10 cellular contexts compared by ENCODE assay signal in the genomic region with DNA sequence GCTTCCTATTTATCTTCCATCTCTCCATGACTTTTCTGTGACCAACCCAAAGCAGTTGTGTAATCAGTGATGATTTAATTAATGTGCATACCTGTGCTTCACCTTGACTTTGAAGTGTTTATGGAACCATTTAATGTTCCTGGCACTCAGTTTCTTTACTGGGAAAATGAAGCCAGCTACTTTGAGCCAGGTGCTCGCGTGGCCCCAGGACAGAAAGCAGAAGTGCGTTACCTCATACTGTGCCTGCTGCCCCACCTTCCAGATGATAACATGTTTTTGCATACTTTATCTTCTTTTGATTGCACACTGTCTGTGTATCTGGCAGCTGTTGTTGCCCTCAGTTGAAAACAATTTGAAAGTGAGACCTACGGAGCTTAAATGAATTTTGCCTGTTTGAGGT.
DNase-seq lines count a peak whose midpoint lies in the region; ATAC-seq, FAIRE-seq and TF ChIP-seq lines count a peak whose summit lies in the region.
"Had no signal": no experiment of that assay in that cellular context is flagged by ENCODE, and none has a peak within 500 bp of the region (broad histone marks: within the 10 kb centered on the region; RNA-seq: fewer than 3 reads in every experiment).

No MANE protein-coding gene starts in this region.

- intact Hi-C loops in colonic mucosa (cut with DNase I) = no loop called here

- no peaks in the 10 kb centered on the region for H3K36me3 ChIP-seq in small intestine (ENCODE audit: control insufficient read depth in 2 of 2, insufficient read depth in 2 of 2, low read length in 2 of 2)
- no peaks in the 10 kb centered on the region for H3K36me3 ChIP-seq in colonic mucosa
- H3K36me3 ChIP-seq: gastrocnemius medialis had no signal

- H3K4me1 ChIP-seq in small intestine (ENCODE audit: control insufficient read depth in 2 of 2, insufficient read depth in 1 of 2, low read depth in 1 of 2, low read length in 1 of 2) (no peaks in the 10 kb centered on the region), colonic mucosa (no peaks in the 10 kb centered on the region)
- H3K4me1 ChIP-seq: gastrocnemius medialis had no signal

- 6 to 52% (median 26%) methylated on average over 4 of the region's 4 CpGs for WGBS in small intestine, 3 donors

- no peaks in the 10 kb centered on the region for H3K9me3 ChIP-seq in small intestine (ENCODE audit: control insufficient read depth, low read depth)
- H3K9me3 ChIP-seq in colonic mucosa = no peaks in the 10 kb centered on the region
- H3K9me3 ChIP-seq: gastrocnemius medialis had no signal

- ATAC-seq in GM19328 (IDR thresholded peaks at IDR 0.05; ENCODE audit: unreplicated experiment) (peak; percentile 78), HG02885 (IDR thresholded peaks at IDR 0.05; ENCODE audit: poor library complexity, unreplicated experiment) (peak; percentile 90)
- ATAC-seq: gastrocnemius medialis, Panc1 had no signal

- no peak for FAIRE-seq in small intestine (lab: Jason Lieb, UNC)

- H3K27ac ChIP-seq in small intestine (ENCODE audit: low read depth in 1 of 2, low read length in 1 of 2) = no peak overlapping the region
- H3K27ac ChIP-seq in colonic mucosa = no peak overlapping the region
- H3K27ac ChIP-seq: gastrocnemius medialis had no signal

- no peak overlapping the region for H3K9ac ChIP-seq in colonic mucosa (ENCODE audit: low read depth in 2 of 2, low read length in 2 of 2)

- no peaks in the 10 kb centered on the region for H3K27me3 ChIP-seq in small intestine (ENCODE audit: control insufficient read depth in 2 of 2, insufficient read depth in 2 of 2, low read length in 2 of 2)
- H3K27me3 ChIP-seq in colonic mucosa = no peaks in the 10 kb centered on the region
- H3K27me3 ChIP-seq: gastrocnemius medialis had no signal

- TF ChIP-seq CTCF in colonic mucosa (IDR thresholded peaks at IDR 0.05) = no peak

- H3K4me3 ChIP-seq in small intestine (ENCODE audit: low read depth in 1 of 2, low read length in 2 of 2) (no peak overlapping the region), colonic mucosa (no peak overlapping the region)
- H3K4me3 ChIP-seq: gastrocnemius medialis had no signal

- DNase-seq in NCI-H2171 treated with DMSO at 0.1 percent for 48 hours (lab: John Stamatoyannopoulos, UW) (peak; percentile 88), small intestine (peak; percentile 65), NOMO-1 treated with dmso at 0.1 percent for 144 hours (lab: John Stamatoyannopoulos, UW; ENCODE audit: unreplicated experiment) (no peak), colonic mucosa (no peak), GDM1 (lab: John Stamatoyannopoulos, UW) (no peak)
- DNase-seq: activated effector memory CD4-positive, alpha-beta T cell treated with anti-CD3 and anti-CD28 coated beads, Interleukin-2, amount 50 U/mL, for 16 hours; gastrocnemius medialis had no signal

Comparison
In these comparisons a context has a peak if more than half of its experiments do, and no peak if none do; other contexts are left out.
1. DNase-seq: peak in NCI-H2171 treated with DMSO at 0.1 percent for 48 hours (single experiment) and small intestine (single experiment); none in NOMO-1 treated with dmso at 0.1 percent for 144 hours (single experiment), colonic mucosa (single experiment) and GDM1 (single experiment).